In genomic region chr1:150268706-150269403, GRCh38 we compare ENCODE assay signal across 8 cellular contexts. TPM values are rescaled to one million over a fixed set of nuclear protein-coding genes. Genes with fewer than 3 reads are reported as not detected.
DNase-seq lines count a peak whose midpoint lies in the region; ATAC-seq and TF ChIP-seq lines count a peak whose summit lies in the region.

Gene APH1A, minus strand, starts transcription at chr1:150269016. Its CDS starts 206 bp downstream, at chr1:150268810.

- H3K27me3 Mint-ChIP-seq in activated T-cell treated with anti-CD3 and anti-CD28 coated beads, Interleukin-2, amount 50 U/mL, for 24 hours = no peaks in the 10 kb centered on the region

- peaks cover 22% of the 10 kb centered on the region for H3K79me2 ChIP-seq in KMS-11 (ENCODE audit: insufficient read depth, low read depth)

- peak within 1 kb of the TSS; percentile 97 for H3K4me3 Mint-ChIP-seq in activated T-cell treated with anti-CD3 and anti-CD28 coated beads, Interleukin-2, amount 50 U/mL, for 24 hours

- H3K36me3 ChIP-seq in KMS-11 (ENCODE audit: insufficient read depth) (peaks cover 8% of the 10 kb centered on the region; the same call in 1 of the 2 replicates), Panc1 (ENCODE audit: control insufficient read depth, insufficient read depth, low read length) (peaks cover 15% of the 10 kb centered on the region), mucosa of stomach (ENCODE audit: control insufficient read depth, insufficient read depth, low read length) (no peaks in the 10 kb centered on the region)

- H3K9me3 Mint-ChIP-seq in activated T-cell treated with anti-CD3 and anti-CD28 coated beads, Interleukin-2, amount 50 U/mL, for 24 hours = no peaks in the 10 kb centered on the region

- no TSS peak for BruUV-seq in Panc1 (replicated peaks; lab: Mats Ljungman, UMichigan)

- peak; percentile 72 for TF ChIP-seq POLR2A in erythroblast (IDR thresholded peaks at IDR 0.05; ENCODE audit: low read length)

- CTCF ChIA-PET in Panc1 (lab: Charles Lee) = interaction anchor here (0.6 to 1.4 kb wide), 2 partner anchors 12 kb away, joined by 3 to 4 read pairs; partner anchors contain the start of gene CA14

- H2AFZ ChIP-seq in KMS-11 (ENCODE audit: low read depth) = peak within 1 kb of the TSS; percentile 78

- peak within 1 kb of the TSS; percentile 98 for H3K27ac Mint-ChIP-seq in activated T-cell treated with anti-CD3 and anti-CD28 coated beads, Interleukin-2, amount 50 U/mL, for 24 hours

- H3K4me1 Mint-ChIP-seq in activated T-cell treated with anti-CD3 and anti-CD28 coated beads, Interleukin-2, amount 50 U/mL, for 24 hours (ENCODE audit: low read depth) = peaks cover 31% of the 10 kb centered on the region

- H3K9me3 ChIP-seq in Panc1 (ENCODE audit: control insufficient read depth, insufficient read depth, low read depth, low read length) (no peaks in the 10 kb centered on the region), mucosa of stomach (ENCODE audit: control insufficient read depth, low read length) (no peaks in the 10 kb centered on the region)

- H3K9ac ChIP-seq in KMS-11 (peak within 1 kb of the TSS; percentile 87), mucosa of stomach (ENCODE audit: low read length) (peak within 1 kb of the TSS; percentile 100)

- in situ Hi-C loops in Panc1 (cut with HindIII; ENCODE audit: low pct_unique_long_range_greater_than_20kb, low sequenced_read_pairs) = no loop called here

- TF ChIP-seq CTCF in KMS-11 (conservative IDR thresholded peaks at IDR 0.05; ENCODE audit: low read depth, low read length) (no peak), Panc1 (IDR thresholded peaks at IDR 0.05) (no peak)

- H3K27ac ChIP-seq in KMS-11 (peak within 1 kb of the TSS; percentile 73), Panc1 (ENCODE audit: low read length) (peak within 1 kb of the TSS; percentile 96)

- H3K36me3 Mint-ChIP-seq in activated T-cell treated with anti-CD3 and anti-CD28 coated beads, Interleukin-2, amount 50 U/mL, for 24 hours (ENCODE audit: low read depth) = peaks cover 46% of the 10 kb centered on the region

- peak within 1 kb of the TSS; percentile 99 for H3K4me2 ChIP-seq in KMS-11

- peak; percentile 81 for DNase-seq in DMS53 treated with DMSO at 0.1 percent for 48 hours (lab: John Stamatoyannopoulos, UW; ENCODE audit: unreplicated experiment)
- peak; percentile 82 for DNase-seq in Panc1 (ENCODE audit: low read depth, low spot score)
- DNase-seq in activated T-cell treated with anti-CD3 and anti-CD28 coated beads, Interleukin-2, amount 50 U/mL, for 24 hours = peak; percentile 93
- DNase-seq in erythroblast (lab: John Stamatoyannopoulos, UW) = peak; percentile 95 to 96
- DNase-seq in stimulated activated CD8-positive, alpha-beta memory T cell treated with anti-CD3 and anti-CD28 coated beads, Interleukin-4, amount 100 ng/mL, for 48 hours = peak; percentile 95

- intact Hi-C loops in Panc1 (cut with micrococcal nuclease; ENCODE audit: unreplicated experiment) = no loop called here

- peaks cover 20% of the 10 kb centered on the region for H3K4me1 ChIP-seq in KMS-11 (ENCODE audit: low read depth, poor library complexity, severe bottlenecking)
- H3K4me1 ChIP-seq in Panc1 (ENCODE audit: control insufficient read depth, insufficient read depth, low read length) = peaks cover 5% of the 10 kb centered on the region
- peaks cover 18% of the 10 kb centered on the region for H3K4me1 ChIP-seq in mucosa of stomach (ENCODE audit: control insufficient read depth, insufficient read depth, low read length)

- POLR2A ChIA-PET in Panc1 (lab: Charles Lee) = interaction anchor here (0.6 kb wide), 1 partner anchor 12 kb away, joined by 3 read pairs; no protein-coding TSS in a partner anchor

- H4K20me1 ChIP-seq in KMS-11 (ENCODE audit: insufficient read depth) = no peaks in the 10 kb centered on the region

- ATAC-seq in GM21737 (IDR thresholded peaks at IDR 0.05; ENCODE audit: unreplicated experiment) (peak; percentile 85), Panc1 (peak; percentile 100)

- no peaks in the 10 kb centered on the region for H3K27me3 ChIP-seq in KMS-11 (ENCODE audit: insufficient read depth, low read depth)
- no peaks in the 10 kb centered on the region for H3K27me3 ChIP-seq in Panc1 (ENCODE audit: control insufficient read depth, insufficient read depth, low read length)
- no peaks in the 10 kb centered on the region for H3K27me3 ChIP-seq in mucosa of stomach (ENCODE audit: control insufficient read depth, insufficient read depth, low read length)

- H3K4me3 ChIP-seq in KMS-11 (IDR thresholded peaks at IDR 0.05; ENCODE audit: insufficient read depth, low read depth, low read length) = peak within 1 kb of the TSS; percentile 99
- peak within 1 kb of the TSS; percentile 95 to 100 for H3K4me3 ChIP-seq in Panc1 (ENCODE audit: low read depth in 2 of 2, low read length in 2 of 2)
- peak within 1 kb of the TSS; percentile 98 for H3K4me3 ChIP-seq in mucosa of stomach (ENCODE audit: low read length)

RNA-seq across cellular contexts. Expression of gene APH1A, which starts in this region (rescaled TPM):
- 146 TPM for total RNA-seq in Panc1 (2021; ENCODE audit: unreplicated experiment)
- 147 TPM for polyA plus RNA-seq in Panc1 (2012; ENCODE audit: insufficient read length)

Comparison
In these comparisons a context has a peak if more than half of its experiments do, and no peak if none do; other contexts are left out.
1. Peak in every context shown above with its lines: DNase-seq, ATAC-seq, H3K4me3 ChIP-seq and H3K27ac ChIP-seq.